ENCODE assay signal across 1 cellular context in the genomic region with DNA sequence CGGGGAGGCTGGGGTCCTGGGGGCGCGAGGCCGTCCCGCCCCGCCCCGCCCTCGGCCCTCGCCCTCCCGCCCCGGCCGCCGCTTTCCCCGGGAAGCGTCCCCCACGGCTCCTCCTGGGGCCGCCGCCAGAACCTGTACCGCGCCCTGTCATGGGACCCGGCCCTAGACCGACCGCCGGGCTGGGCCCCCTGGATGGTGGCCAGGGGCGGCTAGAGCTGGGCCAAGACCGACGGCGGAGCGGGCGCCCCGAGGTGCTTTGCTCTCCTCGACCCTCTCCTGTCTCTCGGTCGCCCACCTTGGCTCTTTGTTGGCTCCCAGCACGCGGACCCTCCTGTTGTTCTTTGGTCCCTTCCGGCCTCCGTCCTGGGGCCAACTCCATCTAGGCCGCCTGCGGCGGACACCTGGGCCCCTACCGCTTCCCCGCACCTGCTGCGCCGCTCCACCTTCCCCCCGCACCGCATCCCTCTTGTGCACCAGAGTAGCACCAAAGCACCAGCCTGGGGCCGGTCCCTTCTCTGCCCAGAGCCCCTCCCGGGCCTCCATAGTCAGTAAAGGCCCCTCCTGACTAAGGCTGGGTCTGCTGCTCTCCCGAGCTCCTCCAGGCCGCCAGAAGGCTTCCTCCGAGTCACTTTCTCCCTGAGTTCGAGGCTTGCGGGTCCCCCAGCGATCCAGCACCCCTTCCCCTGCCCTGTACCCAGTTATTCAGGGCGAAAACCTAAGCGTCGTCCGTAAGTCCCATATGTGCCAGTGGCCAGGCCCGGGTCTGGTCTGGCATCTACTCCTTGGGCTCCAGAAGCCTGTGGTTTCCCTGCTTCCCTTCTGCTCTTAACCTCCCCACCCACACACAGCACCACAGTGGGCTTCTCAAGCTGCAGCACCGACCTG.
TF ChIP-seq lines count a peak whose summit lies in the region.

No MANE protein-coding gene starts in this region.

TF ChIP-seq in HEK293, 187 proteins besides CTCF, POLR2A, EP300 and RAD21 (continued from another document):
- TF ChIP-seq, protein P1, sequence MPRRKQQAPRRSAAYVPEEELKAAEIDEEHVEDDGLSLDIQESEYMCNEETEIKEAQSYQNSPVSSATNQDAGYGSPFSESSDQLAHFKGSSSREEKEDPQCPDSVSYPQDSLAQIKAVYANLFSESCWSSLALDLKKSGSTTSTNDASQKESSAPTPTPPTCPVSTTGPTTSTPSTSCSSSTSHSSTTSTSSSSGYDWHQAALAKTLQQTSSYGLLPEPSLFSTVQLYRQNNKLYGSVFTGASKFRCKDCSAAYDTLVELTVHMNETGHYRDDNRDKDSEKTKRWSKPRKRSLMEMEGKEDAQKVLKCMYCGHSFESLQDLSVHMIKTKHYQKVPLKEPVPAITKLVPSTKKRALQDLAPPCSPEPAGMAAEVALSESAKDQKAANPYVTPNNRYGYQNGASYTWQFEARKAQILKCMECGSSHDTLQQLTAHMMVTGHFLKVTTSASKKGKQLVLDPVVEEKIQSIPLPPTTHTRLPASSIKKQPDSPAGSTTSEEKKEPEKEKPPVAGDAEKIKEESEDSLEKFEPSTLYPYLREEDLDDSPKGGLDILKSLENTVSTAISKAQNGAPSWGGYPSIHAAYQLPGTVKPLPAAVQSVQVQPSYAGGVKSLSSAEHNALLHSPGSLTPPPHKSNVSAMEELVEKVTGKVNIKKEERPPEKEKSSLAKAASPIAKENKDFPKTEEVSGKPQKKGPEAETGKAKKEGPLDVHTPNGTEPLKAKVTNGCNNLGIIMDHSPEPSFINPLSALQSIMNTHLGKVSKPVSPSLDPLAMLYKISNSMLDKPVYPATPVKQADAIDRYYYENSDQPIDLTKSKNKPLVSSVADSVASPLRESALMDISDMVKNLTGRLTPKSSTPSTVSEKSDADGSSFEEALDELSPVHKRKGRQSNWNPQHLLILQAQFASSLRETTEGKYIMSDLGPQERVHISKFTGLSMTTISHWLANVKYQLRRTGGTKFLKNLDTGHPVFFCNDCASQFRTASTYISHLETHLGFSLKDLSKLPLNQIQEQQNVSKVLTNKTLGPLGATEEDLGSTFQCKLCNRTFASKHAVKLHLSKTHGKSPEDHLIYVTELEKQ (tag by site-specific recombination; IDR thresholded peaks at IDR 0.05; ENCODE audit: borderline replicate concordance): no peak
- TF ChIP-seq ZNF169 (tag by site-specific recombination; IDR thresholded peaks at IDR 0.05) (no peak), MZF1 (tag by site-specific recombination; IDR thresholded peaks at IDR 0.05; ENCODE audit: borderline replicate concordance) (no peak), ZNF324 (tag by site-specific recombination; IDR thresholded peaks at IDR 0.05) (no peak), ZNF623 (tag by site-specific recombination; IDR thresholded peaks at IDR 0.05) (no peak), ZBTB20 (tag by site-specific recombination; IDR thresholded peaks at IDR 0.05) (0 out of 2 replicates have a peak, but pooled peaks have one; percentile 15), KLF8 (tag by site-specific recombination; IDR thresholded peaks at IDR 0.05) (no peak), ZNF792 (tag by site-specific recombination; IDR thresholded peaks at IDR 0.05) (no peak), RBAK (tag by site-specific recombination; IDR thresholded peaks at IDR 0.05) (no peak), ZIC2 (tag by site-specific recombination; IDR thresholded peaks at IDR 0.05) (peak; percentile 71), ZEB2 (tag by site-specific recombination; IDR thresholded peaks at IDR 0.05) (0 out of 2 replicates have a peak, but pooled peaks have one; percentile 32), ZNF514 (tag by site-specific recombination; IDR thresholded peaks at IDR 0.05) (no peak), ZNF701 (tag by site-specific recombination; IDR thresholded peaks at IDR 0.05) (no peak), OSR2 (tag by site-specific recombination; IDR thresholded peaks at IDR 0.05) (no peak), REPIN1 (tag by site-specific recombination; IDR thresholded peaks at IDR 0.05; ENCODE audit: low read depth) (no peak), ZNF335 (tag by site-specific recombination; conservative IDR thresholded peaks at IDR 0.05) (0 out of 2 replicates have a peak, but pooled peaks have one; percentile 26)
- TF ChIP-seq, protein P2, sequence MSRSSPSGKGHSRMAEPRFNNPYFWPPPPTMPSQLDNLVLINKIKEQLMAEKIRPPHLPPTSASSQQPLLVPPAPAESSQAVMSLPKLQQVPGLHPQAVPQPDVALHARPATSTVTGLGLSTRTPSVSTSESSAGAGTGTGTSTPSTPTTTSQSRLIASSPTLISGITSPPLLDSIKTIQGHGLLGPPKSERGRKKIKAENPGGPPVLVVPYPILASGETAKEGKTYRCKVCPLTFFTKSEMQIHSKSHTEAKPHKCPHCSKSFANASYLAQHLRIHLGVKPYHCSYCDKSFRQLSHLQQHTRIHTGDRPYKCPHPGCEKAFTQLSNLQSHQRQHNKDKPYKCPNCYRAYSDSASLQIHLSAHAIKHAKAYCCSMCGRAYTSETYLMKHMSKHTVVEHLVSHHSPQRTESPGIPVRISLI (tag by site-specific recombination; IDR thresholded peaks at IDR 0.05): no peak
- TF ChIP-seq, protein P3, sequence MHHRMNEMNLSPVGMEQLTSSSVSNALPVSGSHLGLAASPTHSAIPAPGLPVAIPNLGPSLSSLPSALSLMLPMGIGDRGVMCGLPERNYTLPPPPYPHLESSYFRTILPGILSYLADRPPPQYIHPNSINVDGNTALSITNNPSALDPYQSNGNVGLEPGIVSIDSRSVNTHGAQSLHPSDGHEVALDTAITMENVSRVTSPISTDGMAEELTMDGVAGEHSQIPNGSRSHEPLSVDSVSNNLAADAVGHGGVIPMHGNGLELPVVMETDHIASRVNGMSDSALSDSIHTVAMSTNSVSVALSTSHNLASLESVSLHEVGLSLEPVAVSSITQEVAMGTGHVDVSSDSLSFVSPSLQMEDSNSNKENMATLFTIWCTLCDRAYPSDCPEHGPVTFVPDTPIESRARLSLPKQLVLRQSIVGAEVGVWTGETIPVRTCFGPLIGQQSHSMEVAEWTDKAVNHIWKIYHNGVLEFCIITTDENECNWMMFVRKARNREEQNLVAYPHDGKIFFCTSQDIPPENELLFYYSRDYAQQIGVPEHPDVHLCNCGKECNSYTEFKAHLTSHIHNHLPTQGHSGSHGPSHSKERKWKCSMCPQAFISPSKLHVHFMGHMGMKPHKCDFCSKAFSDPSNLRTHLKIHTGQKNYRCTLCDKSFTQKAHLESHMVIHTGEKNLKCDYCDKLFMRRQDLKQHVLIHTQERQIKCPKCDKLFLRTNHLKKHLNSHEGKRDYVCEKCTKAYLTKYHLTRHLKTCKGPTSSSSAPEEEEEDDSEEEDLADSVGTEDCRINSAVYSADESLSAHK (tag by site-specific recombination; IDR thresholded peaks at IDR 0.05): no peak
- TF ChIP-seq, protein P4, sequence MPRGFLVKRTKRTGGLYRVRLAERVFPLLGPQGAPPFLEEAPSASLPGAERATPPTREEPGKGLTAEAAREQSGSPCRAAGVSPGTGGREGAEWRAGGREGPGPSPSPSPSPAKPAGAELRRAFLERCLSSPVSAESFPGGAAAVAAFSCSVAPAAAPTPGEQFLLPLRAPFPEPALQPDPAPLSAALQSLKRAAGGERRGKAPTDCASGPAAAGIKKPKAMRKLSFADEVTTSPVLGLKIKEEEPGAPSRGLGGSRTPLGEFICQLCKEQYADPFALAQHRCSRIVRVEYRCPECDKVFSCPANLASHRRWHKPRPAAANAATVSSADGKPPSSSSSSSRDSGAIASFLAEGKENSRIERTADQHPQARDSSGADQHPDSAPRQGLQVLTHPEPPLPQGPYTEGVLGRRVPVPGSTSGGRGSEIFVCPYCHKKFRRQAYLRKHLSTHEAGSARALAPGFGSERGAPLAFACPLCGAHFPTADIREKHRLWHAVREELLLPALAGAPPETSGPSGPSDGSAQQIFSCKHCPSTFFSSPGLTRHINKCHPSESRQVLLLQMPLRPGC (tag by site-specific recombination; IDR thresholded peaks at IDR 0.05): 0 out of 2 replicates have a peak, but pooled peaks have one; percentile 8
- TF ChIP-seq, protein P5, sequence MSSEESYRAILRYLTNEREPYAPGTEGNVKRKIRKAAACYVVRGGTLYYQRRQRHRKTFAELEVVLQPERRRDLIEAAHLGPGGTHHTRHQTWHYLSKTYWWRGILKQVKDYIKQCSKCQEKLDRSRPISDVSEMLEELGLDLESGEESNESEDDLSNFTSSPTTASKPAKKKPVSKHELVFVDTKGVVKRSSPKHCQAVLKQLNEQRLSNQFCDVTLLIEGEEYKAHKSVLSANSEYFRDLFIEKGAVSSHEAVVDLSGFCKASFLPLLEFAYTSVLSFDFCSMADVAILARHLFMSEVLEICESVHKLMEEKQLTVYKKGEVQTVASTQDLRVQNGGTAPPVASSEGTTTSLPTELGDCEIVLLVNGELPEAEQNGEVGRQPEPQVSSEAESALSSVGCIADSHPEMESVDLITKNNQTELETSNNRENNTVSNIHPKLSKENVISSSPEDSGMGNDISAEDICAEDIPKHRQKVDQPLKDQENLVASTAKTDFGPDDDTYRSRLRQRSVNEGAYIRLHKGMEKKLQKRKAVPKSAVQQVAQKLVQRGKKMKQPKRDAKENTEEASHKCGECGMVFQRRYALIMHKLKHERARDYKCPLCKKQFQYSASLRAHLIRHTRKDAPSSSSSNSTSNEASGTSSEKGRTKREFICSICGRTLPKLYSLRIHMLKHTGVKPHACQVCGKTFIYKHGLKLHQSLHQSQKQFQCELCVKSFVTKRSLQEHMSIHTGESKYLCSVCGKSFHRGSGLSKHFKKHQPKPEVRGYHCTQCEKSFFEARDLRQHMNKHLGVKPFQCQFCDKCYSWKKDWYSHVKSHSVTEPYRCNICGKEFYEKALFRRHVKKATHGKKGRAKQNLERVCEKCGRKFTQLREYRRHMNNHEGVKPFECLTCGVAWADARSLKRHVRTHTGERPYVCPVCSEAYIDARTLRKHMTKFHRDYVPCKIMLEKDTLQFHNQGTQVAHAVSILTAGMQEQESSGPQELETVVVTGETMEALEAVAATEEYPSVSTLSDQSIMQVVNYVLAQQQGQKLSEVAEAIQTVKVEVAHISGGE (tag by site-specific recombination; conservative IDR thresholded peaks at IDR 0.05; ENCODE audit: low read depth): 0 out of 2 replicates have a peak, but pooled peaks have one; percentile 30
